Comparison of ENCODE assay signal across 13 cellular contexts in genomic region chr1:243938146-243938676, GRCh38.
"Had no signal": no experiment of that assay in that cellular context is flagged by ENCODE, and none has a peak within 500 bp of the region (broad histone marks: within the 10 kb centered on the region; RNA-seq: fewer than 3 reads in every experiment).

No MANE protein-coding gene starts in this region.

- DNase-seq: effector memory CD4-positive, alpha-beta T cell; gastrocnemius medialis; islet precursor cell; occipital lobe; pancreas; right cardiac atrium; small intestine; stimulated activated CD4-positive, alpha-beta T cell treated with anti-CD3 and anti-CD28 coated beads, Interleukin-12 subunit alpha, Interleukin-12 subunit beta, amount 100 ng/mL, for 4 hours; stimulated activated naive CD4-positive, alpha-beta T cell treated with Interleukin-2 at 50 U/mL for 16 hours; transverse colon had no signal

- H3K4me3 Mint-ChIP-seq: nephron had no signal

- ATAC-seq: gastrocnemius medialis, left lobe of liver, pancreas, right cardiac atrium had no signal

- H3K27ac Mint-ChIP-seq: nephron, progenitor cell of endocrine pancreas had no signal

- H3K4me1 Mint-ChIP-seq: nephron had no signal
